In genomic region chr9:88826181-88826580, GRCh38 we compare ENCODE assay signal across 23 cellular contexts.
"Had no signal": no experiment of that assay in that cellular context is flagged by ENCODE, and none has a peak within 500 bp of the region (broad histone marks: within the 10 kb centered on the region; RNA-seq: fewer than 3 reads in every experiment).

No MANE protein-coding gene starts in this region.

- ATAC-seq: activated T-cell treated with anti-CD3 and anti-CD28 coated beads, Interleukin-2, amount 50 U/mL, for 72 hours; T-helper 17 cell had no signal

- DNase-seq: activated B cell treated with CpG ODN at 0.5 μM for 24 hours; activated CD4-positive, alpha-beta memory T cell treated with anti-CD3 and anti-CD28 coated beads, Interleukin-2, amount 10 ng/mL, durations not matched to agents 7 days and 5 days; activated CD4-positive, alpha-beta T cell treated with anti-CD3 and anti-CD28 coated beads, Interleukin-2, amount 10 ng/mL, durations not matched to agents 7 days and 5 days; activated gamma-delta T cell treated with Interleukin-2 at 50 U/mL for 16 hours; activated naive CD4-positive, alpha-beta T cell treated with anti-CD3 and anti-CD28 coated beads, Interleukin-2, amount 10 ng/mL, durations not matched to agents 7 days and 5 days; activated naive CD8-positive, alpha-beta T cell treated with anti-CD3 and anti-CD28 coated beads for 36 hours; activated T-cell treated with anti-CD3 and anti-CD28 coated beads, Interleukin-2, amount 50 U/mL, for 72 hours; caudate nucleus; MG63; NCI-H1105; NCI-H1436; NCI-H1694 treated with DMSO at 0.1 percent for 48 hours; NCI-H2029 treated with DMSO at 0.1 percent for 48 hours; NCI-H510A treated with DMSO at 0.1 percent for 48 hours; NCI-H69; Peyer's patch; Right ventricle myocardium superior; SJCRH30; T-helper 17 cell; T-helper 9 cell had no signal

- H3K36me3 Mint-ChIP-seq: activated naive CD4-positive, alpha-beta T cell treated with anti-CD3 and anti-CD28 coated beads, Interleukin-2, amount 10 ng/mL, durations not matched to agents 7 days and 5 days; activated naive CD8-positive, alpha-beta T cell treated with anti-CD3 and anti-CD28 coated beads for 36 hours had no signal

- H3K4me1 Mint-ChIP-seq: activated B cell treated with CpG ODN at 0.5 μM for 24 hours; activated CD4-positive, alpha-beta memory T cell treated with anti-CD3 and anti-CD28 coated beads, Interleukin-2, amount 10 ng/mL, durations not matched to agents 7 days and 5 days; activated CD4-positive, alpha-beta T cell treated with anti-CD3 and anti-CD28 coated beads, Interleukin-2, amount 10 ng/mL, durations not matched to agents 7 days and 5 days; activated naive CD4-positive, alpha-beta T cell treated with anti-CD3 and anti-CD28 coated beads, Interleukin-2, amount 10 ng/mL, durations not matched to agents 7 days and 5 days; activated naive CD8-positive, alpha-beta T cell treated with anti-CD3 and anti-CD28 coated beads for 36 hours had no signal

- H3K27ac ChIP-seq: breast epithelium, Peyer's patch, RWPE1, SJCRH30 had no signal

- H3K4me1 ChIP-seq: breast epithelium, Peyer's patch, SJCRH30 had no signal

- H3K9me3 Mint-ChIP-seq: activated B cell treated with CpG ODN at 0.5 μM for 24 hours; activated CD4-positive, alpha-beta memory T cell treated with anti-CD3 and anti-CD28 coated beads, Interleukin-2, amount 10 ng/mL, durations not matched to agents 7 days and 5 days; activated CD4-positive, alpha-beta T cell treated with anti-CD3 and anti-CD28 coated beads, Interleukin-2, amount 10 ng/mL, durations not matched to agents 7 days and 5 days; activated naive CD4-positive, alpha-beta T cell treated with anti-CD3 and anti-CD28 coated beads, Interleukin-2, amount 10 ng/mL, durations not matched to agents 7 days and 5 days; activated naive CD8-positive, alpha-beta T cell treated with anti-CD3 and anti-CD28 coated beads for 36 hours had no signal

- H3K36me3 ChIP-seq: breast epithelium, MG63, Peyer's patch, SJCRH30 had no signal

- H3K27me3 ChIP-seq: breast epithelium, MG63, Peyer's patch had no signal

- H3K4me3 Mint-ChIP-seq: activated B cell treated with CpG ODN at 0.5 μM for 24 hours; activated CD4-positive, alpha-beta memory T cell treated with anti-CD3 and anti-CD28 coated beads, Interleukin-2, amount 10 ng/mL, durations not matched to agents 7 days and 5 days; activated CD4-positive, alpha-beta T cell treated with anti-CD3 and anti-CD28 coated beads, Interleukin-2, amount 10 ng/mL, durations not matched to agents 7 days and 5 days; activated naive CD4-positive, alpha-beta T cell treated with anti-CD3 and anti-CD28 coated beads, Interleukin-2, amount 10 ng/mL, durations not matched to agents 7 days and 5 days; activated naive CD8-positive, alpha-beta T cell treated with anti-CD3 and anti-CD28 coated beads for 36 hours; activated T-cell treated with anti-CD3 and anti-CD28 coated beads, Interleukin-2, amount 50 U/mL, for 72 hours; T-helper 17 cell had no signal

- H3K9me3 ChIP-seq: breast epithelium, MG63, Peyer's patch had no signal

- H3K27ac Mint-ChIP-seq: activated B cell treated with CpG ODN at 0.5 μM for 24 hours; activated CD4-positive, alpha-beta memory T cell treated with anti-CD3 and anti-CD28 coated beads, Interleukin-2, amount 10 ng/mL, durations not matched to agents 7 days and 5 days; activated CD4-positive, alpha-beta T cell treated with anti-CD3 and anti-CD28 coated beads, Interleukin-2, amount 10 ng/mL, durations not matched to agents 7 days and 5 days; activated naive CD4-positive, alpha-beta T cell treated with anti-CD3 and anti-CD28 coated beads, Interleukin-2, amount 10 ng/mL, durations not matched to agents 7 days and 5 days; activated naive CD8-positive, alpha-beta T cell treated with anti-CD3 and anti-CD28 coated beads for 36 hours; activated T-cell treated with anti-CD3 and anti-CD28 coated beads, Interleukin-2, amount 50 U/mL, for 72 hours; activated T-helper 2 cell treated with anti-CD3 and anti-CD28 coated beads, Interferon-gamma antibody, Interleukin-2, Interleukin-4, amounts not matched to agents 10 μg/mL and 5 μg/mL and 100 μg/mL, durations not matched to agents 14 hours and 24 hours and 36 hours; T-helper 17 cell had no signal

- H3K4me3 ChIP-seq: breast epithelium, MG63, Peyer's patch, SJCRH30 had no signal
